ENCODE assay signal across 8 cellular contexts in genomic region chr10:76311752-76312699, GRCh38.
DNase-seq lines count a peak whose midpoint lies in the region; ATAC-seq, FAIRE-seq and TF ChIP-seq lines count a peak whose summit lies in the region.

No MANE protein-coding gene starts in this region.

- H3K9me3 ChIP-seq in A549: 0 out of 3 replicates have a peak, but pooled peaks cover 3% of the 10 kb centered on the region

- no peak for TF ChIP-seq POLR2A in A549 (IDR thresholded peaks at IDR 0.05; ENCODE audit: low read length)

- CTCF ChIA-PET in A549 (lab: Yijun Ruan, JAX): interaction anchor here (0.5 to 2.5 kb wide), 7 partner anchors 12 to 955 kb away, joined by 3 to 11 read pairs (median 3); no protein-coding TSS in a partner anchor
- CTCF ChIA-PET in RWPE1 (lab: Yijun Ruan, JAX): interaction anchor here (0.7 to 0.9 kb wide), 3 partner anchors 9 to 61 kb away, joined by 3 read pairs; no protein-coding TSS in a partner anchor

- peak; percentile 52 for TF ChIP-seq CTCF in A549 (IDR thresholded peaks at IDR 0.05)
- TF ChIP-seq CTCF in GM12865 (IDR thresholded peaks at IDR 0.05; ENCODE audit: insufficient read depth, low read depth, low read length, missing control alignments): peak; percentile 44
- peak; percentile 25; the same call in 1 of the 2 replicates for TF ChIP-seq CTCF in RWPE1 (conservative IDR thresholded peaks at IDR 0.05; ENCODE audit: low read depth)
- peak in 7 of 56 donors; percentile 1 to 30 (median 17) for TF ChIP-seq CTCF in dorsolateral prefrontal cortex (IDR thresholded peaks at IDR 0.05 in 54 of 56, conservative IDR thresholded peaks at IDR 0.05 in 2 of 56; ENCODE audit: low read depth in 1 of 56, partially characterized antibody in 56 of 56)

- H3K27ac ChIP-seq in A549: no peak overlapping the region
- no peak overlapping the region for H3K27ac ChIP-seq in RWPE1
- H3K27ac ChIP-seq in dorsolateral prefrontal cortex: peak overlapping the region in 1 of 59 donors; percentile 57

- intact Hi-C loops in left ventricle myocardium superior (cut with micrococcal nuclease) (loop anchor here (10.0 kb wide), 1 partner anchor 233 kb away; no protein-coding TSS in a partner anchor), dorsolateral prefrontal cortex (cut with DNase I) (no loop called here)

- POLR2A ChIA-PET in A549 (lab: Yijun Ruan, JAX) (no interaction called here), RWPE1 (lab: Yijun Ruan, JAX; ENCODE audit: low non-redundant PET) (no interaction called here)

- TF ChIP-seq EP300 in A549 (IDR thresholded peaks at IDR 0.05): no peak

- H3K27me3 ChIP-seq in dorsolateral prefrontal cortex: peaks cover 0 to 6% (median 0%) of the 10 kb centered on the region in 45 donors

- peak; percentile 62 to 69 for TF ChIP-seq RAD21 in A549 (conservative IDR thresholded peaks at IDR 0.05 in 1 of 2, IDR thresholded peaks at IDR 0.05 in 1 of 2)

- DNase-seq in A549 (ENCODE audit: low read depth in 1 of 2, low spot score in 1 of 2) (peak; percentile 56 to 58), GM12865 (ENCODE audit: low read depth) (peak; percentile 23), RWPE1 (ENCODE audit: low spot score) (peak; percentile 52), left ventricle myocardium superior (peak; percentile 39), dorsolateral prefrontal cortex (no peak), GM19239 (ENCODE audit: insufficient read length, low spot score) (no peak), NCI-H2081 treated with DMSO at 0.1 percent for 48 hours (lab: John Stamatoyannopoulos, UW) (no peak)

- H3K4me2 ChIP-seq in A549: no peak overlapping the region

- 65% methylated on average over 5 of the region's 5 CpGs for WGBS in A549 (ENCODE audit: missing lambda C conversion rate)

- FAIRE-seq in A549 (lab: Jason Lieb, UNC): no peak
- FAIRE-seq in GM19239 (lab: Jason Lieb, UNC): no peak

- no peak overlapping the region for H3K4me3 ChIP-seq in A549
- no peak overlapping the region for H3K4me3 ChIP-seq in GM12865 (ENCODE audit: low read depth, low read length)
- no peak overlapping the region for H3K4me3 ChIP-seq in dorsolateral prefrontal cortex

- H3K4me1 ChIP-seq in A549: no peaks in the 10 kb centered on the region

- peak; percentile 99 to 100 for ATAC-seq in A549
- peak; percentile 75 for ATAC-seq in HG03175 (IDR thresholded peaks at IDR 0.05; ENCODE audit: unreplicated experiment)
- ATAC-seq in left ventricle myocardium superior: peak; percentile 84

TF ChIP-seq in A549, 52 proteins besides CTCF, POLR2A, EP300 and RAD21:
- TF ChIP-seq E2F6 (IDR thresholded peaks at IDR 0.05; ENCODE audit: borderline replicate concordance, low read depth) (no peak), SMC3 (IDR thresholded peaks at IDR 0.05) (peak; percentile 46), NFE2L2 (conservative IDR thresholded peaks at IDR 0.05; ENCODE audit: low read length) (no peak), FOSB (CRISPR knock-in tag; IDR thresholded peaks at IDR 0.05) (no peak), CEBPB (IDR thresholded peaks at IDR 0.05) (no peak), KDM5A (IDR thresholded peaks at IDR 0.05) (no peak), BHLHE40 (IDR thresholded peaks at IDR 0.05; ENCODE audit: low read depth, low read length) (no peak), MYC (IDR thresholded peaks at IDR 0.05; ENCODE audit: borderline replicate concordance, low read length) (no peak)
- TF ChIP-seq, protein P1, sequence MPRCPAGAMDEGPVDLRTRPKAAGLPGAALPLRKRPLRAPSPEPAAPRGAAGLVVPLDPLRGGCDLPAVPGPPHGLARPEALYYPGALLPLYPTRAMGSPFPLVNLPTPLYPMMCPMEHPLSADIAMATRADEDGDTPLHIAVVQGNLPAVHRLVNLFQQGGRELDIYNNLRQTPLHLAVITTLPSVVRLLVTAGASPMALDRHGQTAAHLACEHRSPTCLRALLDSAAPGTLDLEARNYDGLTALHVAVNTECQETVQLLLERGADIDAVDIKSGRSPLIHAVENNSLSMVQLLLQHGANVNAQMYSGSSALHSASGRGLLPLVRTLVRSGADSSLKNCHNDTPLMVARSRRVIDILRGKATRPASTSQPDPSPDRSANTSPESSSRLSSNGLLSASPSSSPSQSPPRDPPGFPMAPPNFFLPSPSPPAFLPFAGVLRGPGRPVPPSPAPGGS (IDR thresholded peaks at IDR 0.05): no peak

Comparison
In these comparisons a context has a peak if more than half of its experiments do, and no peak if none do; other contexts are left out.
1. DNase-seq: peak in A549 (2 of 2), GM12865 (single experiment), RWPE1 (single experiment) and left ventricle myocardium superior (single experiment); none in dorsolateral prefrontal cortex (0 of 10), GM19239 (single experiment) and NCI-H2081 treated with DMSO at 0.1 percent for 48 hours (single experiment).
2. Peak in every context shown above with its lines, with median percentiles within 50 percentile points of each other: ATAC-seq.